In the genomic region with DNA sequence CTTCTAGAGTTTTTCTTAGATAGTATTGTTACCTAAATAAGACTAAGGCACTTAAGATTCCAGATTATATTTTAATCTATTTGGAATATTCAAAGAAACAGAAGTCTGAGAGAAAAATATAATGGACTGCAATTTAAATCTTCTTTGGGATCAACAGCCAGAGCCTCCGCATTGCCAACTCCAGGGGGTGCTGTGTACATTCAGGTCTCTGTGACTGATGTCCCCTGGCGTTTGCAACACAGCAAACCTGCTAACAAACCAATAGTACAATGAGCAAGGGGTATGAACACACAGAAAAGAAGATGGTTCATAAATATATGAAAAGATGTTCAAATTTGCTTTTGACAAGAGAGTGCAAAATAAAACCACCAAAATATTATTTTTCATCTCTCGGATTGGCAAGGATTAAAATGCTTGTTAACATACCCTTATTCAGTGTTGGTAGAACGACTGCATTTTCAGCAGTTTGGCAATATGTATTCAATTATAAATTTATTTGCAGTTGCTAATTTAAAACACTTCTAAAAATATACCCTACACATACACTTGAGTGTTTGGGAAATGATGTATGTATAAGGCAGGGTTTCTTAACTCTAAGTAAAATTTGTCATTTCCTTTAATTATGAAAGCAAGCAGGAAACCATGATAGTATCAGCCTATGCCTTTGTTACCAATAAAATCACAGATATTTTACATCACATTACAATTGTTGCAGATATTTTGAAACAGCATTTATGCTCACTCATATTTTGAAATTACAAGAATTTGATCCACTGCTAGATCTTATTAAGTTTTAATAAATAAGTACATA, we compare ENCODE assay signal across 8 cellular contexts. TPM values are rescaled to one million over a fixed set of nuclear protein-coding genes. Genes with fewer than 3 reads are reported as not detected.
DNase-seq lines count a peak whose midpoint lies in the region; ATAC-seq and TF ChIP-seq lines count a peak whose summit lies in the region.

No MANE protein-coding gene starts in this region.

- peak; percentile 5 for DNase-seq in CMK (ENCODE audit: low read depth)
- DNase-seq in GM19238 (ENCODE audit: insufficient read length, low spot score): peak; percentile 31
- DNase-seq in NCI-H446 (lab: John Stamatoyannopoulos, UW): peak; percentile 59 to 73
- DNase-seq in activated T-cell treated with anti-CD3 and anti-CD28 coated beads, Interleukin-2, amount 50 U/mL, for 72 hours: peak; percentile 31 to 33
- DNase-seq in heart left ventricle: peak; percentile 63 to 75 (median 74)
- DNase-seq in renal cortical epithelial cell (ENCODE audit: low read depth): peak; percentile 82
- DNase-seq in T1000 (lab: John Stamatoyannopoulos, UW): no peak

- peaks cover 0 to 8% (median 0%) of the 10 kb centered on the region in 12 donors for H3K9me3 ChIP-seq in heart left ventricle

- H3K27me3 ChIP-seq in heart left ventricle: no peaks in the 10 kb centered on the region

- no peak overlapping the region for H3K27ac Mint-ChIP-seq in activated T-cell treated with anti-CD3 and anti-CD28 coated beads, Interleukin-2, amount 50 U/mL, for 72 hours

- peak; percentile 92 for ATAC-seq in HG03280 (IDR thresholded peaks at IDR 0.05; ENCODE audit: unreplicated experiment)
- no peak for ATAC-seq in activated T-cell treated with anti-CD3 and anti-CD28 coated beads, Interleukin-2, amount 50 U/mL, for 72 hours (replicated peaks in 1 of 2)
- peak; percentile 65 to 89 (median 82) for ATAC-seq in heart left ventricle

- no peak for TF ChIP-seq POLR2A in heart left ventricle (IDR thresholded peaks at IDR 0.05)

- H3K4me1 ChIP-seq in heart left ventricle: peaks cover 0 to 29% (median 8%) of the 10 kb centered on the region in 12 donors

- H3K9me3 Mint-ChIP-seq in activated T-cell treated with anti-CD3 and anti-CD28 coated beads, Interleukin-2, amount 50 U/mL, for 72 hours: no peaks in the 10 kb centered on the region

- no peak overlapping the region for H3K4me3 Mint-ChIP-seq in activated T-cell treated with anti-CD3 and anti-CD28 coated beads, Interleukin-2, amount 50 U/mL, for 72 hours

- peaks cover 6% of the 10 kb centered on the region for H3K27me3 Mint-ChIP-seq in activated T-cell treated with anti-CD3 and anti-CD28 coated beads, Interleukin-2, amount 50 U/mL, for 72 hours (ENCODE audit: low read depth)

- intact Hi-C loops in heart left ventricle (cut with DNase I): loop anchor here in 7 of 10 donors (1.0 to 5.0 kb wide), 5 partner anchors 41 to 89 kb away; no protein-coding TSS in a partner anchor

- H3K36me3 ChIP-seq in heart left ventricle: no peaks in the 10 kb centered on the region

- 33 to 38% (median 37%) methylated on average over 4 of the region's 4 CpGs for WGBS in heart left ventricle, 4 donors

- peak overlapping the region in 6 of 12 donors; percentile 11 to 57 (median 24) for H3K27ac ChIP-seq in heart left ventricle

- TF ChIP-seq CTCF in heart left ventricle (IDR thresholded peaks at IDR 0.05): peak; percentile 66 to 91 (median 81)

- no peak overlapping the region for H3K4me3 ChIP-seq in heart left ventricle

- no peaks in the 10 kb centered on the region for H3K36me3 Mint-ChIP-seq in activated T-cell treated with anti-CD3 and anti-CD28 coated beads, Interleukin-2, amount 50 U/mL, for 72 hours (ENCODE audit: insufficient read depth in 2 of 2)

- no peaks in the 10 kb centered on the region for H3K4me1 Mint-ChIP-seq in activated T-cell treated with anti-CD3 and anti-CD28 coated beads, Interleukin-2, amount 50 U/mL, for 72 hours (ENCODE audit: low read depth)

RNA-seq across cellular contexts. Expression of a gene that starts 16.1 kb away (rescaled TPM):
- total RNA-seq in activated T-cell treated with anti-CD3 and anti-CD28 coated beads, Interleukin-2, amount 50 U/mL, for 72 hours: under 1 TPM in 1 of 2 donors, not detected in 1; 0.23 TPM
- 100 to 1,000 TPM in 5 of 9 donors, 10 to 100 TPM in 4; 61.6 to 224 (median 111) TPM for total RNA-seq in heart left ventricle
- 100 to 1,000 TPM in 1 of 2 donors, 10 to 100 TPM in 1; 99.4 to 117 TPM for polyA plus RNA-seq in heart left ventricle
- 63.8 and 247 TPM in 2 replicates for total RNA-seq in renal cortical epithelial cell

Comparison
In these comparisons a context has a peak if more than half of its experiments do, and no peak if none do; other contexts are left out.
1. ATAC-seq: peak in HG03280 (single experiment) and heart left ventricle (4 of 4); none in activated T-cell treated with anti-CD3 and anti-CD28 coated beads, Interleukin-2, amount 50 U/mL, for 72 hours (0 of 2).
2. RNA of a gene that starts 16.1 kb away (total RNA-seq): 61.6 to 224 TPM in heart left ventricle and 63.8 to 247 TPM in renal cortical epithelial cell; 0.23 TPM in activated T-cell treated with anti-CD3 and anti-CD28 coated beads, Interleukin-2, amount 50 U/mL, for 72 hours; every median in the first group is over 10 times any median in the second.